Comparison of ENCODE assay signal across 8 cellular contexts in the genomic region with DNA sequence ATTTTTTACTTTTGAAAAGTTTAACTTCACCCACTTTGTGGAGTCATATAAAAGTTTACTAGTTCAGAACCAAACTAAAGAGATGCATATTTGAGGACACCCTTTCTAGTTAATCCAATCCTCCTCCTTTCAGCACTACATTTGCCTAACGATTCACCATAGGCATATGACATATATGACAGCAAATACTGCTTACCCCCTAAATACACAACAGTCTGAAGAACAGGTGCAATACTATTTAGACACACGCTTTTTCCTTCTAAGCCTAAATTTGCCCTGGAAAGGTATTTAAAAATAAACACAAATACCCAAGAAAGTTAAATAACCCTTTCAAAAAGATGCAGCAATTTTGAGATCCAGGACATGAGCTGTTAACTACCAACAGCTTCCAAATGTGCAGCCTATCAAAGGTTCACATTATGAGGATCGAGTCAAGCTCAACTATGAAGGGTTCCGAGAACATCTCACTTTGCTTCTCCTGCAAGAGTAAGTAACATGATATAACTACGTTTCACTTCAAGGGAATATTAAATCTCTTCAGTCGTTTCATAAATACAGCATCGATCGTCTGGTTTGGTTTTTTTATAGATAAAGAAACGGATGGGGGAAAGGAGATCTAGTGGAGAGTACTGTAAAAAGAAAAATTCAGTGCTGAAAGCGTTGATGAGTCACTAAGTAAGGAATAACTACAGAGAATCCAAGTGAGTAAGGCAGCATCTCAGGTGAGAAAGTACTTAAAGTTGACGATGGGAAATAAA. TPM values are rescaled to one million over a fixed set of nuclear protein-coding genes. Genes with fewer than 3 reads are reported as not detected.
A peak's percentile ranks its signal among the peaks of the same experiment; 100 is the strongest.
DNase-seq lines count a peak whose midpoint lies in the region; ATAC-seq, FAIRE-seq and TF ChIP-seq lines count a peak whose summit lies in the region.

No MANE protein-coding gene starts in this region.

- no peak for DNase-seq in CD8-positive, alpha-beta T cell
- DNase-seq in MG63 (no peak), choroid plexus epithelial cell (ENCODE audit: low read depth) (peak; percentile 42), SHP77 treated with DMSO at 0.1 percent for 48 hours (lab: John Stamatoyannopoulos, UW) (no peak), GM12892 (ENCODE audit: insufficient read length) (no peak)

- no peaks in the 10 kb centered on the region for H3K27me3 ChIP-seq in CD8-positive, alpha-beta T cell (ENCODE audit: insufficient read depth, low read length)
- no peaks in the 10 kb centered on the region for H3K27me3 ChIP-seq in MG63
- H3K27me3 ChIP-seq in mucosa of rectum (ENCODE audit: control insufficient read depth in 2 of 2, insufficient read depth in 2 of 2, low read length in 2 of 2): no peaks in the 10 kb centered on the region

- H3K9me3 Mint-ChIP-seq in CD8-positive, alpha-beta T cell: no peaks in the 10 kb centered on the region

- H3K4me1 Mint-ChIP-seq in CD8-positive, alpha-beta T cell (ENCODE audit: low read depth): peaks cover 50% of the 10 kb centered on the region

- peak overlapping the region; percentile 88 for H3K27ac Mint-ChIP-seq in CD8-positive, alpha-beta T cell

- POLR2A ChIA-PET in CD8-positive, alpha-beta T cell (lab: Charles Lee): interaction anchor here (3.1 kb wide), 1 partner anchor 184 kb away, joined by 28 read pairs; a partner anchor contains a TSS

- no peaks in the 10 kb centered on the region for H3K9me3 ChIP-seq in CD8-positive, alpha-beta T cell (ENCODE audit: low read length)
- H3K9me3 ChIP-seq in MG63: no peaks in the 10 kb centered on the region
- H3K9me3 ChIP-seq in mucosa of rectum (ENCODE audit: control insufficient read depth in 2 of 2, low read length in 2 of 2): no peaks in the 10 kb centered on the region

- no peak for ATAC-seq in CD8-positive, alpha-beta T cell
- ATAC-seq in GM18517 (IDR thresholded peaks at IDR 0.05; ENCODE audit: unreplicated experiment): no peak
- ATAC-seq in GM21360 (IDR thresholded peaks at IDR 0.05; ENCODE audit: unreplicated experiment): no peak

- intact Hi-C loops in CD8-positive, alpha-beta T cell (cut with DNase I, micrococcal nuclease): loop anchor here (1.0 to 10.0 kb wide), 9 partner anchors 103 to 1178 kb away; a partner anchor contains a TSS

- peak overlapping the region; percentile 79 for H3K27ac ChIP-seq in CD8-positive, alpha-beta T cell (ENCODE audit: low read depth, low read length)
- H3K27ac ChIP-seq in mucosa of rectum (ENCODE audit: low read depth in 2 of 2, low read length in 2 of 2): peak overlapping the region; percentile 96 to 98

- peak overlapping the region; percentile 97 for H3K4me3 Mint-ChIP-seq in CD8-positive, alpha-beta T cell

- no peaks in the 10 kb centered on the region for H3K27me3 Mint-ChIP-seq in CD8-positive, alpha-beta T cell (ENCODE audit: low read depth)

- H3K36me3 Mint-ChIP-seq in CD8-positive, alpha-beta T cell: peaks cover 32% of the 10 kb centered on the region

- FAIRE-seq in GM12892 (lab: Jason Lieb, UNC): no peak

- no peaks in the 10 kb centered on the region for H3K36me3 ChIP-seq in CD8-positive, alpha-beta T cell (ENCODE audit: insufficient read depth, low read length)
- H3K36me3 ChIP-seq in MG63 (peaks cover 5% of the 10 kb centered on the region), mucosa of rectum (ENCODE audit: control insufficient read depth in 2 of 2, insufficient read depth in 2 of 2, low read length in 2 of 2) (peaks cover 0 to 7% of the 10 kb centered on the region in 2 donors)

- H3K4me3 ChIP-seq in CD8-positive, alpha-beta T cell (ENCODE audit: low read depth, low read length): peak overlapping the region; percentile 77
- H3K4me3 ChIP-seq in MG63 (peak overlapping the region; percentile 69), choroid plexus epithelial cell (ENCODE audit: low read depth, low read length) (peak overlapping the region; percentile 97), mucosa of rectum (ENCODE audit: low read length in 2 of 2) (peak overlapping the region; percentile 92 to 93)

- peak overlapping the region; percentile 94 to 95 for H3K9ac ChIP-seq in mucosa of rectum (ENCODE audit: low read depth in 1 of 2, low read length in 2 of 2)

- TF ChIP-seq POLR2A in GM12892 (IDR thresholded peaks at IDR 0.05; ENCODE audit: low read depth, low read length): no peak

- H3K4me1 ChIP-seq in CD8-positive, alpha-beta T cell (ENCODE audit: insufficient read depth, low read length): peaks cover 28% of the 10 kb centered on the region
- peaks cover 7 to 13% of the 10 kb centered on the region in 2 donors for H3K4me1 ChIP-seq in mucosa of rectum (ENCODE audit: control insufficient read depth in 2 of 2, insufficient read depth in 2 of 2, low read length in 2 of 2)

- CTCF ChIA-PET in CD8-positive, alpha-beta T cell (lab: Charles Lee): interaction anchor here (1.7 kb wide), 1 partner anchor 46 kb away, joined by 4 read pairs; no protein-coding TSS in a partner anchor

- TF ChIP-seq CTCF in CD8-positive, alpha-beta T cell (IDR thresholded peaks at IDR 0.05): no peak
- no peak for TF ChIP-seq CTCF in choroid plexus epithelial cell (conservative IDR thresholded peaks at IDR 0.05; ENCODE audit: low read depth, low read length)

RNA-seq across cellular contexts. Expression of a gene that starts 0.7 kb away (rescaled TPM):
- 10 to 100 TPM; 11.2 to 11.4 TPM for total RNA-seq in CD8-positive, alpha-beta T cell
- 1.9 and 11.8 TPM in 2 replicates for total RNA-seq in MG63 (2014; rRNA removed; shearing (Covaris generic); ENCODE audit: low replicate concordance)
- 4.6 TPM for polyA plus RNA-seq in GM12892 (2012; ENCODE audit: missing spikeins)

RNA-seq across cellular contexts. Expression of a gene that starts 1.4 kb away (rescaled TPM):
- total RNA-seq in CD8-positive, alpha-beta T cell: 10 to 100 TPM in 1 of 2 experiments, 1 to 10 TPM in 1; 9.4 to 10.8 TPM
- total RNA-seq in MG63 (2014; rRNA removed; shearing (Covaris generic); ENCODE audit: low replicate concordance): 17.7 and 20.4 TPM in 2 replicates
- polyA plus RNA-seq in GM12892 (2012; ENCODE audit: missing spikeins): 12.6 TPM
